In genomic region chr14:95229749-95230148, GRCh38 we compare ENCODE assay signal across 18 cellular contexts.
DNase-seq lines count a peak whose midpoint lies in the region; ATAC-seq and FAIRE-seq lines count a peak whose summit lies in the region.
"Had no signal": no experiment of that assay in that cellular context is flagged by ENCODE, and none has a peak within 500 bp of the region (broad histone marks: within the 10 kb centered on the region; RNA-seq: fewer than 3 reads in every experiment).

No MANE protein-coding gene starts in this region.

- no peak overlapping the region for H3K14ac ChIP-seq in mesenchymal stem cell (ENCODE audit: low read length in 2 of 2)

- no peak overlapping the region for H2BK15ac ChIP-seq in mesenchymal stem cell (ENCODE audit: low read depth, poor library complexity, severe bottlenecking)

- H3K27ac ChIP-seq in mesenchymal stem cell (ENCODE audit: low read length, poor library complexity, severe bottlenecking) = no peak overlapping the region
- H3K27ac ChIP-seq: Peyer's patch had no signal

- no peak overlapping the region for H3K9ac ChIP-seq in mesenchymal stem cell (ENCODE audit: low read length)

- no peak overlapping the region for H2AFZ ChIP-seq in mesenchymal stem cell (ENCODE audit: low read depth, low read length)
- H2AFZ ChIP-seq: GM23338 had no signal

- H2BK5ac ChIP-seq in mesenchymal stem cell (ENCODE audit: low read depth, low read length, poor library complexity, severe bottlenecking) = no peak overlapping the region

- H3K4me2 ChIP-seq in mesenchymal stem cell (ENCODE audit: low read length, poor library complexity, severe bottlenecking) = no peak overlapping the region
- H3K4me2 ChIP-seq: GM23338 had no signal

- no peak overlapping the region for H3K4me3 ChIP-seq in mesenchymal stem cell (ENCODE audit: insufficient read depth in 1 of 2, low read depth in 1 of 2, low read length in 2 of 2)
- H3K4me3 ChIP-seq: GM23338, MG63, Peyer's patch had no signal

- H3K36me3 Mint-ChIP-seq in activated T-helper 2 cell treated with anti-CD3 and anti-CD28 coated beads, Interferon-gamma antibody, Interleukin-2, Interleukin-4, amounts not matched to agents 10 μg/mL and 5 μg/mL and 100 μg/mL, durations not matched to agents 14 hours and 24 hours and 36 hours (ENCODE audit: low read depth) = no peaks in the 10 kb centered on the region
- H3K36me3 Mint-ChIP-seq: CD4-positive, CD25-positive, alpha-beta regulatory T cell had no signal

- no peak overlapping the region for H3K4ac ChIP-seq in mesenchymal stem cell (ENCODE audit: low read depth in 1 of 2, low read length in 2 of 2)

- no peak overlapping the region for H3K18ac ChIP-seq in mesenchymal stem cell (ENCODE audit: low read depth in 1 of 2, low read length in 2 of 2)

- peaks cover 0 to 14% of the 10 kb centered on the region in 2 experiments for H3K27me3 ChIP-seq in mesenchymal stem cell (ENCODE audit: control insufficient read depth in 1 of 2, insufficient read depth in 1 of 2, low read length in 2 of 2)
- H3K27me3 ChIP-seq: MG63, Peyer's patch had no signal

- peaks cover 0 to 11% of the 10 kb centered on the region in 2 experiments for H3K36me3 ChIP-seq in mesenchymal stem cell (ENCODE audit: control insufficient read depth in 1 of 2, insufficient read depth in 2 of 2, low read depth in 1 of 2, low read length in 2 of 2)
- H3K36me3 ChIP-seq: MG63, Peyer's patch had no signal

- no peaks in the 10 kb centered on the region for H3K9me3 ChIP-seq in mesenchymal stem cell (ENCODE audit: control insufficient read depth, low read length)
- H3K9me3 ChIP-seq: MG63, Peyer's patch had no signal

- peaks cover 34% of the 10 kb centered on the region for H3K79me1 ChIP-seq in mesenchymal stem cell (replicated peaks; ENCODE audit: low read length, poor library complexity, severe bottlenecking)

- no peak for ATAC-seq in left lobe of liver
- ATAC-seq: GM23338, Right ventricle myocardium inferior, SK-N-SH treated with all-trans-retinoic acid at 6 μM for 48 hours had no signal

- no peaks in the 10 kb centered on the region for H3K9me3 Mint-ChIP-seq in activated T-helper 2 cell treated with anti-CD3 and anti-CD28 coated beads, Interferon-gamma antibody, Interleukin-2, Interleukin-4, amounts not matched to agents 10 μg/mL and 5 μg/mL and 100 μg/mL, durations not matched to agents 14 hours and 24 hours and 36 hours
- H3K9me3 Mint-ChIP-seq: CD4-positive, CD25-positive, alpha-beta regulatory T cell; GM23338 had no signal

- intact Hi-C loops in activated T-helper 2 cell treated with anti-CD3 and anti-CD28 coated beads, Interferon-gamma antibody, Interleukin-2, Interleukin-4, amounts not matched to agents 10 μg/mL and 5 μg/mL and 100 μg/mL, durations not matched to agents 14 hours and 24 hours and 36 hours (cut with micrococcal nuclease) = no loop called here

- H2BK120ac ChIP-seq in mesenchymal stem cell (ENCODE audit: low read depth, low read length) = no peak overlapping the region

- no peak overlapping the region for H4K91ac ChIP-seq in mesenchymal stem cell (ENCODE audit: low read length)

- no peaks in the 10 kb centered on the region for H3K4me1 Mint-ChIP-seq in activated T-helper 2 cell treated with anti-CD3 and anti-CD28 coated beads, Interferon-gamma antibody, Interleukin-2, Interleukin-4, amounts not matched to agents 10 μg/mL and 5 μg/mL and 100 μg/mL, durations not matched to agents 14 hours and 24 hours and 36 hours (ENCODE audit: low read depth)
- H3K4me1 Mint-ChIP-seq: CD4-positive, CD25-positive, alpha-beta regulatory T cell had no signal

- no peaks in the 10 kb centered on the region for H3K27me3 Mint-ChIP-seq in activated T-helper 2 cell treated with anti-CD3 and anti-CD28 coated beads, Interferon-gamma antibody, Interleukin-2, Interleukin-4, amounts not matched to agents 10 μg/mL and 5 μg/mL and 100 μg/mL, durations not matched to agents 14 hours and 24 hours and 36 hours (ENCODE audit: low read depth)
- H3K27me3 Mint-ChIP-seq: CD4-positive, CD25-positive, alpha-beta regulatory T cell had no signal

- WGBS in mesenchymal stem cell = 86% methylated on average over 6 of the region's 6 CpGs

- H4K8ac ChIP-seq in mesenchymal stem cell (ENCODE audit: low read length) = no peak overlapping the region

- H3K4me1 ChIP-seq in mesenchymal stem cell (ENCODE audit: control insufficient read depth, insufficient read depth, low read depth, low read length) = peaks cover 46% of the 10 kb centered on the region

- H3K23ac ChIP-seq in mesenchymal stem cell (ENCODE audit: low read length in 2 of 2) = no peak overlapping the region

- H2BK12ac ChIP-seq in mesenchymal stem cell (ENCODE audit: low read length in 2 of 2) = no peak overlapping the region

- H2AK5ac ChIP-seq in mesenchymal stem cell (ENCODE audit: low read length, severe bottlenecking) = peak overlapping the region; percentile 71

- no peak overlapping the region for H3K4me3 Mint-ChIP-seq in activated T-helper 2 cell treated with anti-CD3 and anti-CD28 coated beads, Interferon-gamma antibody, Interleukin-2, Interleukin-4, amounts not matched to agents 10 μg/mL and 5 μg/mL and 100 μg/mL, durations not matched to agents 14 hours and 24 hours and 36 hours (ENCODE audit: low read depth)
- H3K4me3 Mint-ChIP-seq: CD4-positive, CD25-positive, alpha-beta regulatory T cell; GM23338 had no signal

- FAIRE-seq in GM18507 (lab: Jason Lieb, UNC) = peak; percentile 24

- no peak for DNase-seq in GM18507 (ENCODE audit: extremely low spot score, insufficient read length, low read depth)
- peak; percentile 31 for DNase-seq in NAMALWA (ENCODE audit: low spot score)
- DNase-seq in SK-N-DZ (ENCODE audit: low spot score) = peak; percentile 1
- no peak for DNase-seq in mesenchymal stem cell
- DNase-seq in DMS153 treated with DMSO at 0.1 percent for 48 hours (lab: John Stamatoyannopoulos, UW; ENCODE audit: unreplicated experiment) = no peak
- no peak for DNase-seq in left lobe of liver (ENCODE audit: low spot score)
- DNase-seq in activated T-helper 2 cell treated with anti-CD3 and anti-CD28 coated beads, Interferon-gamma antibody, Interleukin-2, Interleukin-4, amounts not matched to agents 10 μg/mL and 5 μg/mL and 100 μg/mL, durations not matched to agents 14 hours and 24 hours and 36 hours (ENCODE audit: low spot score) = no peak
- DNase-seq: CD4-positive, CD25-positive, alpha-beta regulatory T cell; MG63; NCI-H187; NCI-H2171; NCI-H446; NCI-H748 treated with DMSO at 0.1 percent for 48 hours; Peyer's patch; T-helper 1 cell had no signal

- no peak overlapping the region for H3K27ac Mint-ChIP-seq in activated T-helper 2 cell treated with anti-CD3 and anti-CD28 coated beads, Interferon-gamma antibody, Interleukin-2, Interleukin-4, amounts not matched to agents 10 μg/mL and 5 μg/mL and 100 μg/mL, durations not matched to agents 14 hours and 24 hours and 36 hours
- H3K27ac Mint-ChIP-seq: CD4-positive, CD25-positive, alpha-beta regulatory T cell; GM23338 had no signal

Comparison
In these comparisons a context has a peak if more than half of its experiments do, and no peak if none do; other contexts are left out.
1. DNase-seq: peak in NAMALWA (single experiment) and SK-N-DZ (single experiment); none in GM18507 (single experiment), mesenchymal stem cell (single experiment), DMS153 treated with DMSO at 0.1 percent for 48 hours (single experiment), left lobe of liver (single experiment) and activated T-helper 2 cell treated with anti-CD3 and anti-CD28 coated beads, Interferon-gamma antibody, Interleukin-2, Interleukin-4, amounts not matched to agents 10 μg/mL and 5 μg/mL and 100 μg/mL, durations not matched to agents 14 hours and 24 hours and 36 hours (single experiment).